8 cellular contexts compared by ENCODE assay signal in genomic region chr11:31958086-31958735, GRCh38.
A peak's percentile ranks its signal among the peaks of the same experiment; 100 is the strongest.
DNase-seq lines count a peak whose midpoint lies in the region; ATAC-seq and TF ChIP-seq lines count a peak whose summit lies in the region.

No MANE protein-coding gene starts in this region.

- no TSS peak for BruUV-seq in A673 (replicated peaks; lab: Mats Ljungman, UMichigan)

- CTCF ChIA-PET in A673 (lab: Charles Lee) = interaction anchor here (0.5 to 2.2 kb wide), 26 partner anchors 9 to 851 kb away, joined by 3 to 17 read pairs (median 5); partner anchors contain the start of genes DCDC1 and DNAJC24

- H3K27me3 ChIP-seq in A673 (replicated peaks; ENCODE audit: insufficient read depth, low read depth, low read length, poor library complexity) (no peaks in the 10 kb centered on the region), upper lobe of right lung (no peaks in the 10 kb centered on the region)

- ATAC-seq in GM18505 (IDR thresholded peaks at IDR 0.05; ENCODE audit: unreplicated experiment) = peak; percentile 80
- ATAC-seq in HG02870 (IDR thresholded peaks at IDR 0.05; ENCODE audit: unreplicated experiment) = peak; percentile 71
- peak; percentile 72 for ATAC-seq in upper lobe of right lung

- TF ChIP-seq CTCF in A673 (conservative IDR thresholded peaks at IDR 0.05; ENCODE audit: low read depth, low read length) (peak; percentile 100), foreskin fibroblast (IDR thresholded peaks at IDR 0.05; ENCODE audit: low read depth, low read length) (peak; percentile 91), upper lobe of right lung (IDR thresholded peaks at IDR 0.05) (peak; percentile 70)

- H3K27ac ChIP-seq in A673 (ENCODE audit: low read depth, low read length, poor library complexity, severe bottlenecking) = no peak overlapping the region
- H3K27ac ChIP-seq in upper lobe of right lung = no peak overlapping the region

- H3K9me3 ChIP-seq in A673 (ENCODE audit: low read depth, low read length, poor library complexity, severe bottlenecking) (no peaks in the 10 kb centered on the region), upper lobe of right lung (no peaks in the 10 kb centered on the region)

- DNase-seq in A673 (ENCODE audit: low spot score) (peak; percentile 93), NCI-H524 treated with DMSO at 0.1 percent for 48 hours (lab: John Stamatoyannopoulos, UW) (peak; percentile 61), activated T-helper 1 cell treated with Interleukin-2 at 50 U/mL for 16 hours (ENCODE audit: low read depth) (peak; percentile 1), foreskin fibroblast (peak; percentile 20 to 69), nucleus accumbens (lab: John Stamatoyannopoulos, UW) (peak in 43 of 56 donors; percentile 2 to 72 (median 18)), upper lobe of right lung (peak; percentile 77)

- H3K4me3 ChIP-seq in A673 (ENCODE audit: low read depth, low read length, poor library complexity, severe bottlenecking) = no peak overlapping the region
- no peak overlapping the region for H3K4me3 ChIP-seq in foreskin fibroblast (ENCODE audit: low read depth in 1 of 2, low read length in 2 of 2)
- H3K4me3 ChIP-seq in upper lobe of right lung = no peak overlapping the region

- no peak for TF ChIP-seq POLR2A in GM18505 (IDR thresholded peaks at IDR 0.05; ENCODE audit: borderline replicate concordance, extremely low read depth, insufficient read depth, insufficient read length)

- POLR2A ChIA-PET in A673 (lab: Charles Lee; ENCODE audit: low non-redundant PET) = no interaction called here

- H3K4me1 ChIP-seq in A673 (ENCODE audit: insufficient read depth, low read length, poor library complexity, severe bottlenecking) = no peaks in the 10 kb centered on the region
- no peaks in the 10 kb centered on the region for H3K4me1 ChIP-seq in upper lobe of right lung

- intact Hi-C loops in A673 (cut with micrococcal nuclease; ENCODE audit: unreplicated experiment) (loop anchor here (1.0 to 5.0 kb wide), 6 partner anchors 316 to 851 kb away; no protein-coding TSS in a partner anchor), upper lobe of right lung (cut with DNase I) (no loop called here)

- H3K36me3 ChIP-seq in A673 (ENCODE audit: insufficient read depth, low read length, poor library complexity, severe bottlenecking) (no peaks in the 10 kb centered on the region), upper lobe of right lung (no peaks in the 10 kb centered on the region)

Comparison
In these comparisons a context has a peak if more than half of its experiments do, and no peak if none do; other contexts are left out.
1. DNase-seq: peak in every context shown above with its lines; median percentile 93 in A673; 77 in upper lobe of right lung; 61 in NCI-H524 treated with DMSO at 0.1 percent for 48 hours; 44 in foreskin fibroblast; 18 in nucleus accumbens; 1 in activated T-helper 1 cell treated with Interleukin-2 at 50 U/mL for 16 hours.